In the genomic region with DNA sequence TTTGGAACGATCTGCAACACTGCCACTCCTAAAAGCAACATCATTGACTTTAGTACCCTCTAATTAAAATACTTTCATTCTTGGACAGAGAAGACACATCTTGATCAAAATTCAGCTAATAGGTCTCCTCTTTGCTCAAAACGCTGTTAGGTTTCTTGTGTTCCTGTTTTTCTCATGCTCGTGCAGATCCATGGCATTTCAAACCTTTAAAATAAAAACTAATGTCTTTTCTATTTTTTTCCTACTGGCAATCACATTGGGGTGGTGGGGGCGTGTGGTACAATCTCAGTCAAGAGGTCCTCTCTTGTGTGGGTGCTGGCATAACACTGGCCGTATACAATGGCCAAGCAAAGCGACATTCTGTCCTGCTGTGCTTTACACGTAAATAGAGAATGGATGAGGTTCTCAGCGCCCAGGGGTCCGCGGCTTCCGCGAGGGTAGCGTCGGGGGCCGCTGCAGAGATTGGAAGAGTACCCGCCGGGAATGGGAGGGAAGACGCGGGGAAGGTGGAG, we compare ENCODE assay signal across 8 cellular contexts. TPM values are rescaled to one million over a fixed set of nuclear protein-coding genes. Genes with fewer than 3 reads are reported as not detected.
DNase-seq lines count a peak whose midpoint lies in the region; ATAC-seq and TF ChIP-seq lines count a peak whose summit lies in the region.

No MANE protein-coding gene starts in this region.

- peak overlapping the region; percentile 76 for H3K27ac Mint-ChIP-seq in activated CD8-positive, alpha-beta T cell treated with anti-CD3 and anti-CD28 coated beads for 36 hours

- no peak for TF ChIP-seq CTCF in activated CD8-positive, alpha-beta T cell treated with anti-CD3 and anti-CD28 coated beads for 36 hours (IDR thresholded peaks at IDR 0.05)

- H3K27me3 ChIP-seq in right cardiac atrium (ENCODE audit: control insufficient read depth, insufficient read depth) (no peaks in the 10 kb centered on the region), skeletal muscle tissue (ENCODE audit: control insufficient read depth in 3 of 3, insufficient read depth in 3 of 3, low read length in 3 of 3) (peaks cover 0 to 7% (median 2%) of the 10 kb centered on the region in 3 donors)

- H3K4me1 Mint-ChIP-seq in activated CD8-positive, alpha-beta T cell treated with anti-CD3 and anti-CD28 coated beads for 36 hours (ENCODE audit: low read depth), result peaks cover 46% of the 10 kb centered on the region

- H3K9ac ChIP-seq in skeletal muscle tissue (ENCODE audit: low read depth in 1 of 3, low read length in 3 of 3), result peak overlapping the region in 2 of 3 donors; percentile 48 to 70

- peak overlapping the region; percentile 50 for H3K4me3 ChIP-seq in right cardiac atrium (ENCODE audit: low read length)
- peak overlapping the region; percentile 72 to 75 (median 74) for H3K4me3 ChIP-seq in skeletal muscle tissue (ENCODE audit: low read length in 3 of 3)

- H3K4me1 ChIP-seq in right cardiac atrium (ENCODE audit: control insufficient read depth, insufficient read depth, low read length) (no peaks in the 10 kb centered on the region), skeletal muscle tissue (ENCODE audit: control insufficient read depth in 3 of 3, insufficient read depth in 3 of 3, low read length in 3 of 3) (peaks cover 9 to 14% (median 12%) of the 10 kb centered on the region in 3 donors)

- no peaks in the 10 kb centered on the region for H3K36me3 ChIP-seq in skeletal muscle tissue (ENCODE audit: control insufficient read depth in 3 of 3, insufficient read depth in 3 of 3, low read length in 3 of 3)

- DNase-seq in activated CD8-positive, alpha-beta T cell treated with anti-CD3 and anti-CD28 coated beads for 36 hours, result peak; percentile 14
- no peak for DNase-seq in right cardiac atrium
- no peak for DNase-seq in activated gamma-delta T cell treated with Interleukin-2 at 50 U/mL for 16 hours
- no peak for DNase-seq in H4 (ENCODE audit: low spot score)

- H3K36me3 Mint-ChIP-seq in activated CD8-positive, alpha-beta T cell treated with anti-CD3 and anti-CD28 coated beads for 36 hours (ENCODE audit: low read depth), result peaks cover 4% of the 10 kb centered on the region

- ATAC-seq in GM21717 (IDR thresholded peaks at IDR 0.05; ENCODE audit: unreplicated experiment), result peak; percentile 4
- ATAC-seq in activated CD8-positive, alpha-beta T cell treated with anti-CD3 and anti-CD28 coated beads for 36 hours, result no peak
- ATAC-seq in right cardiac atrium, result peak; percentile 12
- ATAC-seq in GM18861 (IDR thresholded peaks at IDR 0.05; ENCODE audit: unreplicated experiment), result no peak
- ATAC-seq in HG02870 (IDR thresholded peaks at IDR 0.05; ENCODE audit: unreplicated experiment), result no peak

- CTCF ChIA-PET in activated CD8-positive, alpha-beta T cell treated with anti-CD3 and anti-CD28 coated beads for 36 hours (lab: Charles Lee), result interaction anchor here (1.0 to 1.4 kb wide), 2 partner anchors 12 to 17 kb away, joined by 3 to 4 read pairs; no protein-coding TSS in a partner anchor

- peaks cover 1% of the 10 kb centered on the region for H3K27me3 Mint-ChIP-seq in activated CD8-positive, alpha-beta T cell treated with anti-CD3 and anti-CD28 coated beads for 36 hours

- H3K27ac ChIP-seq in right cardiac atrium (ENCODE audit: low read length) (no peak overlapping the region), skeletal muscle tissue (ENCODE audit: low read depth, low read length) (no peak overlapping the region)

- H3K4me3 Mint-ChIP-seq in activated CD8-positive, alpha-beta T cell treated with anti-CD3 and anti-CD28 coated beads for 36 hours, result peak overlapping the region; percentile 78

- POLR2A ChIA-PET in activated CD8-positive, alpha-beta T cell treated with anti-CD3 and anti-CD28 coated beads for 36 hours (lab: Charles Lee), result interaction anchor here (0.5 kb wide), 1 partner anchor 27 kb away, joined by 3 read pairs; a partner anchor contains a TSS

- 10% methylated on average over 19 of the region's 19 CpGs for WGBS in right cardiac atrium

- no peaks in the 10 kb centered on the region for H3K9me3 Mint-ChIP-seq in activated CD8-positive, alpha-beta T cell treated with anti-CD3 and anti-CD28 coated beads for 36 hours

- no peaks in the 10 kb centered on the region for H3K9me3 ChIP-seq in right cardiac atrium (ENCODE audit: control insufficient read depth, low read length)
- no peaks in the 10 kb centered on the region for H3K9me3 ChIP-seq in skeletal muscle tissue (ENCODE audit: control insufficient read depth in 3 of 3, low read length in 3 of 3)

- intact Hi-C loops in activated CD8-positive, alpha-beta T cell treated with anti-CD3 and anti-CD28 coated beads for 36 hours (cut with micrococcal nuclease), result loop anchor here (5.0 kb wide), 1 partner anchor 62 kb away; a partner anchor contains a TSS
- intact Hi-C loops in right cardiac atrium (cut with DNase I), result no loop called here

RNA-seq across cellular contexts. Expression of a gene that starts 0.3 kb away (rescaled TPM):
- total RNA-seq in activated CD8-positive, alpha-beta T cell treated with anti-CD3 and anti-CD28 coated beads for 36 hours, result under 1 TPM; 0.45 to 0.76 TPM
- under 1 TPM in 2 of 4 donors, not detected in 2; 0.15 to 0.25 TPM for total RNA-seq in right cardiac atrium
- polyA plus RNA-seq in right cardiac atrium, result 0.09 TPM
- under 0.01 TPM for total RNA-seq in skeletal muscle tissue
- total RNA-seq in H4 (2014; rRNA removed; shearing (Covaris generic)), result not detected in 2 replicates

RNA-seq across cellular contexts. Expression of a gene that starts 27.0 kb away (rescaled TPM):
- 1 to 10 TPM; 9.2 to 9.8 TPM for total RNA-seq in activated CD8-positive, alpha-beta T cell treated with anti-CD3 and anti-CD28 coated beads for 36 hours
- total RNA-seq in right cardiac atrium, result 1 to 10 TPM; 3.4 to 9.4 (median 4.9) TPM
- polyA plus RNA-seq in right cardiac atrium, result 3.2 TPM
- total RNA-seq in skeletal muscle tissue, result 3.1 TPM
- total RNA-seq in H4 (2014; rRNA removed; shearing (Covaris generic)), result 1.5 and 2.2 TPM in 2 replicates

Comparison
In these comparisons a context has a peak if more than half of its experiments do, and no peak if none do; other contexts are left out.
1. ATAC-seq: peak in GM21717 (single experiment) and right cardiac atrium (2 of 2); none in activated CD8-positive, alpha-beta T cell treated with anti-CD3 and anti-CD28 coated beads for 36 hours (single experiment), GM18861 (single experiment) and HG02870 (single experiment).